ENCODE assay signal across 6 cellular contexts in the genomic region with DNA sequence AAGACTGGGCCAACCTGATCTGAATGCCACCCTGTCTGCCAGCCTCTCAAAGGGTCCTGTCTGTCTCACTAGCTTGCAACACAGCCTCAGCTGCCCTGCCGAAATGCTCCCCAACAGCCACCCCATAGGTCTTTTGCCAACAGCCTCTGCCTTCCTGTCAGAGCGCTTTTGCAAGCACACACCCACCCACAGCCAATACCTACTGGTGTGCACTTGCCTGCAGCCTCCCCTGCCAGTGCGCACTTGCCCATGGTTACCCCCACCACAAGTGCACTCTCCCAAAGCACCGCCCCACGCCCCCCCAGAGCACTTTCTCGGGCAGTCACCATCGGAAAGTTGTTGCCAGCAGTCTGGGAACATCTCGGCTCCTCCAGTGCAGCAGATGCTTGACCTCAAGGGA.
"Had no signal": no experiment of that assay in that cellular context is flagged by ENCODE, and none has a peak within 500 bp of the region (broad histone marks: within the 10 kb centered on the region; RNA-seq: fewer than 3 reads in every experiment).

No MANE protein-coding gene starts in this region.

- ATAC-seq: HCT116 had no signal

- H3K27ac ChIP-seq: GM23248 had no signal

- H3K4me1 ChIP-seq: HAP-1 had no signal

- H3K4me3 ChIP-seq: GM23248, HAP-1 had no signal

- H3K9me3 ChIP-seq: HAP-1 had no signal

- H3K4me3 Mint-ChIP-seq: HFFc6, IgD-negative memory B cell had no signal

- H3K9ac ChIP-seq: GM23248 had no signal

- DNase-seq: GM23248, HFFc6, KBM-7 had no signal

- H3K9me3 Mint-ChIP-seq: IgD-negative memory B cell had no signal

- H3K27me3 Mint-ChIP-seq: IgD-negative memory B cell had no signal

- H3K27ac Mint-ChIP-seq: HFFc6, IgD-negative memory B cell had no signal

- H2AFZ ChIP-seq: GM23248 had no signal
